In genomic region chr7:5699951-5700384, GRCh38 we compare ENCODE assay signal across 8 cellular contexts.
A peak's percentile ranks its signal among the peaks of the same experiment; 100 is the strongest.
DNase-seq lines count a peak whose midpoint lies in the region; ATAC-seq and TF ChIP-seq lines count a peak whose summit lies in the region.

No MANE protein-coding gene starts in this region.

- DNase-seq in WTC11 (ENCODE audit: low spot score): no peak
- DNase-seq in retina: peak; percentile 61
- no peak for DNase-seq in SKM-1 treated with dmso at 0.1 percent for 144 hours (lab: John Stamatoyannopoulos, UW; ENCODE audit: unreplicated experiment)
- no peak for DNase-seq in NCI-H1048 (lab: John Stamatoyannopoulos, UW)
- no peak for DNase-seq in HPDE6-E6E7 (ENCODE audit: extremely low spot score)

- no peaks in the 10 kb centered on the region for H3K9me3 Mint-ChIP-seq in WTC11

- ATAC-seq in GM18873 (IDR thresholded peaks at IDR 0.05; ENCODE audit: low FRiP score, unreplicated experiment) (peak; percentile 61), HG02970 (IDR thresholded peaks at IDR 0.05; ENCODE audit: low FRiP score, unreplicated experiment) (peak; percentile 39), WTC11 (peak; percentile 39)

- H3K27me3 Mint-ChIP-seq in WTC11 (ENCODE audit: low read depth): no peaks in the 10 kb centered on the region

- POLR2A ChIA-PET in WTC11 (lab: Charles Lee): no interaction called here

- no peak for TF ChIP-seq CTCF in WTC11 (IDR thresholded peaks at IDR 0.05)

- H3K36me3 Mint-ChIP-seq in WTC11: peaks cover 5% of the 10 kb centered on the region; the same call in 1 of the 2 replicates

- H3K27ac Mint-ChIP-seq in WTC11: peak overlapping the region; percentile 66

- peak overlapping the region; percentile 79 for H3K27ac ChIP-seq in cingulate gyrus (ENCODE audit: low read depth, low read length)

- peaks cover 6% of the 10 kb centered on the region for H3K4me1 Mint-ChIP-seq in WTC11

- CTCF ChIA-PET in WTC11 (lab: Charles Lee): no interaction called here

- no peak overlapping the region for H3K4me3 Mint-ChIP-seq in WTC11

TF ChIP-seq in WTC11, 78 proteins besides CTCF, POLR2A, EP300 and RAD21:
- TF ChIP-seq ZNF138 (CRISPR knock-in tag; conservative IDR thresholded peaks at IDR 0.05): no peak
- TF ChIP-seq ETV6 (CRISPR knock-in tag; IDR thresholded peaks at IDR 0.05): no peak
- no peak for TF ChIP-seq FOXJ3 (CRISPR knock-in tag; IDR thresholded peaks at IDR 0.05; ENCODE audit: borderline replicate concordance)
- TF ChIP-seq E2F5 (CRISPR knock-in tag; IDR thresholded peaks at IDR 0.05): no peak
- no peak for TF ChIP-seq PRDM15 (CRISPR knock-in tag; IDR thresholded peaks at IDR 0.05)
- no peak for TF ChIP-seq IRF2 (CRISPR knock-in tag; IDR thresholded peaks at IDR 0.05; ENCODE audit: borderline replicate concordance, low read depth)
- TF ChIP-seq STAT6 (CRISPR knock-in tag; conservative IDR thresholded peaks at IDR 0.05; ENCODE audit: low read depth): no peak
TF ChIP-seq in WTC11: peak in this region for 0.
